Comparison of ENCODE assay signal across 9 cellular contexts in the genomic region with DNA sequence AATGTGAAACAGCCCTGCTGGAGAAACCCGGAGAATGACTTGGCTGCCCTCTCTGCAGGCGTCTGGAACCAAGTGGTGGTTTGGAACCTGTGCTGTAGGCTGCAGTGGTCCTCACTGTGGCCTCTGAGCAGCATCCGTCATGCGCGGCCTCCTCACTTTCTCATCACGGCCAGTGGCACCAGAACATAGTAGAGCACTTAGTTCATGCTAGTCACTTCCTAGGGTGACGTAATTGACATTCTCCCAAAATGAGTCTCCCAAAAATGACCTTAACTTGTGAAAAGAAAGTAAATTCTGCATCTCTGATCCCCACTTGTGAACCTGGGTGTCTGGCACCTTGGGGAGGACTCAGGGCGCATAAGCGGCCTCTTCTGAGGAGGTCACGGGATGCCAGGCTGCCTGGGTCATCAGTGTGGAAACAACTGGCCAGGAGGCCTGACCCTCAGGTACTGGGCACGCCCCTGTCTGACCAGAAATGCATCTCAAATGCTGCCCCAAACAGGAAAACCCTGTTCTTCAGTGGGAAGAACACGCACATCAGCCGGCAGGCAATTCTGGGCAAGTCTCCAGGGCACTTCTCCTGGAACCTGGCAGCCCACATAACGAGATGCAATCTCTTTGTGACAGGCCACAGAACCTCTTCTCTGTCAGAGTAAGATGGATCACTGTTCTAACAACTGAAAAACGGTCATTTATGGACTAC. TPM values are rescaled to one million over a fixed set of nuclear protein-coding genes. Genes with fewer than 3 reads are reported as not detected.
DNase-seq lines count a peak whose midpoint lies in the region; ATAC-seq and TF ChIP-seq lines count a peak whose summit lies in the region.
"Had no signal": no experiment of that assay in that cellular context is flagged by ENCODE, and none has a peak within 500 bp of the region (broad histone marks: within the 10 kb centered on the region; RNA-seq: fewer than 3 reads in every experiment).

No MANE protein-coding gene starts in this region.

- no peak overlapping the region for H3K27ac Mint-ChIP-seq in activated naive CD8-positive, alpha-beta T cell treated with anti-CD3 and anti-CD28 coated beads for 36 hours

- H3K9me3 Mint-ChIP-seq in activated naive CD8-positive, alpha-beta T cell treated with anti-CD3 and anti-CD28 coated beads for 36 hours: no peaks in the 10 kb centered on the region

- ATAC-seq in left ventricle myocardium superior (peak; percentile 48), Right ventricle myocardium superior (ENCODE audit: poor library complexity) (no peak), GM18520 (IDR thresholded peaks at IDR 0.05; ENCODE audit: unreplicated experiment) (no peak)

- H3K4me3 ChIP-seq in fibroblast of villous mesenchyme (ENCODE audit: low read depth, low read length): no peak overlapping the region

- H3K4me1 Mint-ChIP-seq in activated naive CD8-positive, alpha-beta T cell treated with anti-CD3 and anti-CD28 coated beads for 36 hours: peaks cover 3% of the 10 kb centered on the region

- H3K4me3 Mint-ChIP-seq in activated naive CD8-positive, alpha-beta T cell treated with anti-CD3 and anti-CD28 coated beads for 36 hours: no peak overlapping the region

- H3K27me3 Mint-ChIP-seq in activated naive CD8-positive, alpha-beta T cell treated with anti-CD3 and anti-CD28 coated beads for 36 hours: peaks cover 22% of the 10 kb centered on the region

- no peak for TF ChIP-seq CTCF in fibroblast of villous mesenchyme (IDR thresholded peaks at IDR 0.05; ENCODE audit: insufficient read depth, low read depth, low read length)

- H3K36me3 Mint-ChIP-seq in activated naive CD8-positive, alpha-beta T cell treated with anti-CD3 and anti-CD28 coated beads for 36 hours: no peaks in the 10 kb centered on the region

- DNase-seq in left ventricle myocardium superior (peak; percentile 58), Right ventricle myocardium superior (no peak), SK-N-DZ (ENCODE audit: low spot score) (peak; percentile 46), fibroblast of villous mesenchyme (ENCODE audit: low read depth) (peak; percentile 62), NCI-H2227 treated with DMSO at 0.1 percent for 48 hours (lab: John Stamatoyannopoulos, UW) (no peak)
- DNase-seq in activated naive CD4-positive, alpha-beta T cell treated with Interleukin-2 at 50 U/mL for 16 hours: no peak
- DNase-seq in activated naive CD8-positive, alpha-beta T cell treated with anti-CD3 and anti-CD28 coated beads for 36 hours: no peak
- DNase-seq: T1000 had no signal

- intact Hi-C loops in left ventricle myocardium superior (cut with micrococcal nuclease) (no loop called here), Right ventricle myocardium superior (cut with DNase I) (no loop called here)

RNA-seq across cellular contexts. Expression of a gene that starts 36.6 kb away (rescaled TPM):
- total RNA-seq in left ventricle myocardium superior: 23.9 TPM
- 19.9 TPM for total RNA-seq in Right ventricle myocardium superior
- polyA plus RNA-seq in SK-N-DZ (2014; cell fraction: cytosol; rRNA removed): 41.1 and 43.4 TPM in 2 replicates
- polyA plus RNA-seq in SK-N-DZ (2014; cell fraction: nucleus; rRNA removed): 47.2 and 47.4 TPM in 2 replicates
- total RNA-seq in fibroblast of villous mesenchyme: 110 and 132 TPM in 2 replicates
- total RNA-seq in activated naive CD8-positive, alpha-beta T cell treated with anti-CD3 and anti-CD28 coated beads for 36 hours: 10 to 100 TPM; 49.1 to 54.5 TPM

Comparison
In these comparisons a context has a peak if more than half of its experiments do, and no peak if none do; other contexts are left out.
1. DNase-seq: peak in left ventricle myocardium superior (single experiment), SK-N-DZ (single experiment) and fibroblast of villous mesenchyme (single experiment); none in Right ventricle myocardium superior (single experiment), activated naive CD4-positive, alpha-beta T cell treated with Interleukin-2 at 50 U/mL for 16 hours (single experiment), NCI-H2227 treated with DMSO at 0.1 percent for 48 hours (single experiment) and activated naive CD8-positive, alpha-beta T cell treated with anti-CD3 and anti-CD28 coated beads for 36 hours (single experiment).